In genomic region chrX:9876205-9876604, GRCh38 we compare ENCODE assay signal across 18 cellular contexts.
DNase-seq lines count a peak whose midpoint lies in the region; ATAC-seq, FAIRE-seq and TF ChIP-seq lines count a peak whose summit lies in the region.
"Had no signal": no experiment of that assay in that cellular context is flagged by ENCODE, and none has a peak within 500 bp of the region (broad histone marks: within the 10 kb centered on the region; RNA-seq: fewer than 3 reads in every experiment).

No MANE protein-coding gene starts in this region.

- peaks cover 23% of the 10 kb centered on the region for H3K4me1 Mint-ChIP-seq in CD4-positive, alpha-beta T cell (ENCODE audit: low read depth)

- H4K20me1 ChIP-seq in DND-41 (ENCODE audit: insufficient read depth, low read length), result no peaks in the 10 kb centered on the region
- no peaks in the 10 kb centered on the region for H4K20me1 ChIP-seq in endothelial cell of umbilical vein (replicated peaks; ENCODE audit: control insufficient read depth, extremely low read depth, insufficient read depth, low read length)
- H4K20me1 ChIP-seq: BLaER1 treated with 17β-estradiol and CSF1 and Interleukin-3, amounts not matched to agents 10 nM and 100 nM had no signal

- peak; percentile 70 for FAIRE-seq in endothelial cell of umbilical vein (lab: Jason Lieb, UNC)
- FAIRE-seq: GM12892, GM18507, GM19239, K562 had no signal

- H3K4me3 ChIP-seq in DND-41 (ENCODE audit: low read depth in 1 of 2, low read length in 2 of 2), result no peak overlapping the region
- H3K4me3 ChIP-seq in endothelial cell of umbilical vein (replicated peaks in 1 of 3; ENCODE audit: insufficient read depth in 1 of 3, low read depth in 1 of 3, low read length in 3 of 3), result no peak overlapping the region
- H3K4me3 ChIP-seq in left lung, result no peak overlapping the region
- no peak overlapping the region for H3K4me3 ChIP-seq in aorta (ENCODE audit: low read length in 2 of 2)
- H3K4me3 ChIP-seq: BLaER1 treated with 17β-estradiol and CSF1 and Interleukin-3, amounts not matched to agents 10 nM and 100 nM; GM23248; HAP-1; K562 had no signal

- ATAC-seq in CD4-positive, alpha-beta T cell (ENCODE audit: poor library complexity), result peak; percentile 43
- ATAC-seq in DND-41 (ENCODE audit: insufficient read depth, low read depth) (peak; percentile 85), left lung (no peak), aorta (ENCODE audit: low FRiP score) (no peak)
- ATAC-seq: K562 had no signal

- H3K27ac Mint-ChIP-seq in CD4-positive, alpha-beta T cell, result no peak overlapping the region
- H3K27ac Mint-ChIP-seq: B cell; CD8-positive, alpha-beta memory T cell had no signal

- H3K4me2 ChIP-seq in DND-41 (ENCODE audit: insufficient read depth, low read length) (no peak overlapping the region), endothelial cell of umbilical vein (ENCODE audit: insufficient read depth, low read length) (no peak overlapping the region)
- H3K4me2 ChIP-seq: BLaER1 treated with 17β-estradiol and CSF1 and Interleukin-3, amounts not matched to agents 10 nM and 100 nM had no signal

- BruUV-seq in endothelial cell of umbilical vein (replicated peaks; lab: Mats Ljungman, UMichigan), result no TSS peak

- H3K9ac ChIP-seq in DND-41 (ENCODE audit: low read depth, low read length) (no peak overlapping the region), endothelial cell of umbilical vein (replicated peaks; ENCODE audit: extremely low read depth, insufficient read depth, low read length) (no peak overlapping the region)
- H3K9ac ChIP-seq: BLaER1 treated with 17β-estradiol and CSF1 and Interleukin-3, amounts not matched to agents 10 nM and 100 nM; GM23248 had no signal

- H3K79me2 ChIP-seq in DND-41 (ENCODE audit: insufficient read depth, low read length) (no peaks in the 10 kb centered on the region), endothelial cell of umbilical vein (ENCODE audit: control insufficient read depth, insufficient read depth, low read length) (no peaks in the 10 kb centered on the region)

- WGBS in aorta, 2 donors, result 78 to 94% methylated on average over 4 of the region's 4 CpGs

- H3K9me3 Mint-ChIP-seq in CD4-positive, alpha-beta T cell, result no peaks in the 10 kb centered on the region

- H2AFZ ChIP-seq in DND-41 (ENCODE audit: low read depth, low read length), result no peak overlapping the region
- no peak overlapping the region for H2AFZ ChIP-seq in endothelial cell of umbilical vein (ENCODE audit: low read depth, low read length)
- H2AFZ ChIP-seq: GM23248 had no signal

- dilution Hi-C loops in endothelial cell of umbilical vein (cut with MboI; ENCODE audit: extremely low pct_ligation_motif_present, low sequenced_read_pairs), result no loop called here

- DNase-seq in CD4-positive, alpha-beta T cell, result no peak
- DNase-seq in DND-41, result no peak
- peak; percentile 47 for DNase-seq in NCI-H82 treated with DMSO at 0.1 percent for 48 hours (lab: John Stamatoyannopoulos, UW; ENCODE audit: unreplicated experiment)
- no peak for DNase-seq in endothelial cell of umbilical vein (ENCODE audit: low read depth, low spot score)
- DNase-seq in left lung, result no peak
- DNase-seq in aorta, result no peak
- no peak for DNase-seq in HuH-7 (ENCODE audit: low spot score)
- DNase-seq: COR-L47, GDM1, GM23248 had no signal

- H3K9me3 ChIP-seq in CD4-positive, alpha-beta T cell (ENCODE audit: control insufficient read depth, low read length), result no peaks in the 10 kb centered on the region
- H3K9me3 ChIP-seq in DND-41 (ENCODE audit: insufficient read depth, low read length, severe bottlenecking) (no peaks in the 10 kb centered on the region), endothelial cell of umbilical vein (replicated peaks; ENCODE audit: control insufficient read depth, insufficient read depth, low read length) (no peaks in the 10 kb centered on the region), left lung (no peaks in the 10 kb centered on the region), aorta (ENCODE audit: control insufficient read depth, low read length) (no peaks in the 10 kb centered on the region)
- H3K9me3 ChIP-seq: BLaER1 treated with 17β-estradiol and CSF1 and Interleukin-3, amounts not matched to agents 10 nM and 100 nM had no signal

- TF ChIP-seq POLR2A in endothelial cell of umbilical vein (IDR thresholded peaks at IDR 0.05; ENCODE audit: low read depth, low read length), result no peak

- peaks cover 12% of the 10 kb centered on the region for H3K27me3 Mint-ChIP-seq in CD4-positive, alpha-beta T cell

- TF ChIP-seq CTCF in CD4-positive, alpha-beta T cell (IDR thresholded peaks at IDR 0.05), result no peak
- no peak for TF ChIP-seq CTCF in DND-41 (IDR thresholded peaks at IDR 0.05; ENCODE audit: borderline replicate concordance, extremely low read depth, low read length, poor library complexity, severe bottlenecking)
- no peak for TF ChIP-seq CTCF in endothelial cell of umbilical vein (IDR thresholded peaks at IDR 0.05; ENCODE audit: extremely low read depth in 1 of 2, insufficient read depth in 1 of 2, low read depth in 1 of 2, low read length in 2 of 2)
- TF ChIP-seq CTCF in left lung (IDR thresholded peaks at IDR 0.05), result no peak

- CTCF ChIA-PET in CD4-positive, alpha-beta T cell (lab: Charles Lee), result no interaction called here
- CTCF ChIA-PET in endothelial cell of umbilical vein (lab: Charles Lee), result no interaction called here

- no peak overlapping the region for H3K27ac ChIP-seq in CD4-positive, alpha-beta T cell (ENCODE audit: low read depth, low read length)
- H3K27ac ChIP-seq in DND-41 (ENCODE audit: low read length) (no peak overlapping the region), endothelial cell of umbilical vein (ENCODE audit: insufficient read depth, low read depth, low read length) (no peak overlapping the region), left lung (no peak overlapping the region), aorta (ENCODE audit: low read depth in 1 of 2, low read length in 2 of 2) (no peak overlapping the region)
- H3K27ac ChIP-seq: BLaER1 treated with 17β-estradiol and CSF1 and Interleukin-3, amounts not matched to agents 10 nM and 100 nM; GM23248 had no signal

- H3K4me1 ChIP-seq in DND-41 (ENCODE audit: insufficient read depth, low read length) (no peaks in the 10 kb centered on the region), endothelial cell of umbilical vein (ENCODE audit: control insufficient read depth, extremely low read depth, insufficient read depth, low read length) (peaks cover 6% of the 10 kb centered on the region), left lung (peaks cover 0 to 6% of the 10 kb centered on the region in 2 donors), aorta (ENCODE audit: control insufficient read depth in 1 of 2, insufficient read depth in 2 of 2, low read length in 2 of 2) (no peaks in the 10 kb centered on the region)

- H3K27me3 ChIP-seq in CD4-positive, alpha-beta T cell (ENCODE audit: control insufficient read depth, insufficient read depth, low read length), result no peaks in the 10 kb centered on the region
- no peaks in the 10 kb centered on the region for H3K27me3 ChIP-seq in DND-41 (ENCODE audit: insufficient read depth, low read length, poor library complexity)
- H3K27me3 ChIP-seq in endothelial cell of umbilical vein (ENCODE audit: control insufficient read depth in 2 of 2, insufficient read depth in 2 of 2, low read length in 2 of 2), result no peaks in the 10 kb centered on the region
- H3K27me3 ChIP-seq in left lung, result no peaks in the 10 kb centered on the region
- no peaks in the 10 kb centered on the region for H3K27me3 ChIP-seq in aorta (ENCODE audit: control insufficient read depth in 1 of 2, insufficient read depth in 2 of 2, low read length in 1 of 2)

- H3K9me1 ChIP-seq in endothelial cell of umbilical vein (replicated peaks; ENCODE audit: control insufficient read depth, extremely low read depth, insufficient read depth, low read length), result no peaks in the 10 kb centered on the region

- POLR2A ChIA-PET in CD4-positive, alpha-beta T cell (lab: Charles Lee), result no interaction called here
- POLR2A ChIA-PET in endothelial cell of umbilical vein (lab: Charles Lee), result no interaction called here

- H3K4me3 Mint-ChIP-seq in CD4-positive, alpha-beta T cell, result no peak overlapping the region
- H3K4me3 Mint-ChIP-seq: B cell; CD8-positive, alpha-beta memory T cell had no signal

- H3K36me3 Mint-ChIP-seq in CD4-positive, alpha-beta T cell (ENCODE audit: low read depth), result no peaks in the 10 kb centered on the region
- H3K36me3 Mint-ChIP-seq: CD8-positive, alpha-beta memory T cell had no signal

- intact Hi-C loops in CD4-positive, alpha-beta T cell (cut with DNase I, micrococcal nuclease), result loop anchor here in 1 of 2 experiments (2.0 to 10.0 kb wide), 2 partner anchors 243 to 1061 kb away; no protein-coding TSS in a partner anchor
- intact Hi-C loops in endothelial cell of umbilical vein (cut with micrococcal nuclease) (no loop called here), left lung (cut with DNase I) (no loop called here), aorta (cut with DNase I) (no loop called here)

- H3K36me3 ChIP-seq in DND-41 (ENCODE audit: insufficient read depth, low read length) (no peaks in the 10 kb centered on the region), endothelial cell of umbilical vein (ENCODE audit: control insufficient read depth in 2 of 2, extremely low read depth in 1 of 2, insufficient read depth in 2 of 2, low read length in 2 of 2) (no peaks in the 10 kb centered on the region), left lung (no peaks in the 10 kb centered on the region), aorta (ENCODE audit: control insufficient read depth in 1 of 2, insufficient read depth in 2 of 2, low read length in 1 of 2) (no peaks in the 10 kb centered on the region)
- H3K36me3 ChIP-seq: BLaER1 treated with 17β-estradiol and CSF1 and Interleukin-3, amounts not matched to agents 10 nM and 100 nM; HAP-1 had no signal

TF ChIP-seq in endothelial cell of umbilical vein, 7 proteins besides CTCF, POLR2A, EP300 and RAD21:
- TF ChIP-seq, protein P1, sequence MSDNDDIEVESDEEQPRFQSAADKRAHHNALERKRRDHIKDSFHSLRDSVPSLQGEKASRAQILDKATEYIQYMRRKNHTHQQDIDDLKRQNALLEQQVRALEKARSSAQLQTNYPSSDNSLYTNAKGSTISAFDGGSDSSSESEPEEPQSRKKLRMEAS (IDR thresholded peaks at IDR 0.05; ENCODE audit: insufficient read depth, insufficient read length), result no peak
- TF ChIP-seq POLR2AphosphoS5 (IDR thresholded peaks at IDR 0.05; ENCODE audit: insufficient read depth, low read depth, low read length) (no peak), FOS (IDR thresholded peaks at IDR 0.05; ENCODE audit: borderline replicate concordance, insufficient read depth, low read length) (no peak), GATA2 (IDR thresholded peaks at IDR 0.05; ENCODE audit: insufficient read depth, insufficient read length, low read depth, low read length) (no peak), EZH2 (IDR thresholded peaks at IDR 0.05; ENCODE audit: borderline replicate concordance, low read depth, low read length, severe bottlenecking) (no peak), MYC (IDR thresholded peaks at IDR 0.05; ENCODE audit: low read depth, low read length) (no peak)

Comparison
In these comparisons a context has a peak if more than half of its experiments do, and no peak if none do; other contexts are left out.
1. ATAC-seq: peak in CD4-positive, alpha-beta T cell (single experiment) and DND-41 (single experiment); none in left lung (single experiment) and aorta (single experiment).